In genomic region chr1:25954371-25954938, GRCh38 we compare ENCODE assay signal across 1 cellular context.
TF ChIP-seq lines count a peak whose summit lies in the region.

No MANE protein-coding gene starts in this region.

TF ChIP-seq in GM23338, 12 proteins besides CTCF, POLR2A, EP300 and RAD21:
- TF ChIP-seq ZNF462 (CRISPR knock-in tag; IDR thresholded peaks at IDR 0.05) (no peak), ZNF331 (CRISPR knock-in tag; IDR thresholded peaks at IDR 0.05; ENCODE audit: low read depth) (no peak), ETS1 (IDR thresholded peaks at IDR 0.05) (no peak), ZNF114 (CRISPR knock-in tag; IDR thresholded peaks at IDR 0.05) (no peak), CREB1 (CRISPR knock-in tag; IDR thresholded peaks at IDR 0.05; ENCODE audit: low read depth) (no peak), EZH2phosphoT487 (IDR thresholded peaks at IDR 0.05; ENCODE audit: unreplicated experiment) (no peak), STAT1 (IDR thresholded peaks at IDR 0.05; ENCODE audit: unreplicated experiment) (no peak), JUNB (IDR thresholded peaks at IDR 0.05; ENCODE audit: unreplicated experiment) (no peak), NANOG (IDR thresholded peaks at IDR 0.05; ENCODE audit: borderline replicate concordance) (no peak), REST (IDR thresholded peaks at IDR 0.05; ENCODE audit: unreplicated experiment) (no peak), POLR2AphosphoS5 (IDR thresholded peaks at IDR 0.05; ENCODE audit: low read depth) (no peak), EZH2 (IDR thresholded peaks at IDR 0.05; ENCODE audit: low read depth, unreplicated experiment) (no peak)
